In the genomic region with DNA sequence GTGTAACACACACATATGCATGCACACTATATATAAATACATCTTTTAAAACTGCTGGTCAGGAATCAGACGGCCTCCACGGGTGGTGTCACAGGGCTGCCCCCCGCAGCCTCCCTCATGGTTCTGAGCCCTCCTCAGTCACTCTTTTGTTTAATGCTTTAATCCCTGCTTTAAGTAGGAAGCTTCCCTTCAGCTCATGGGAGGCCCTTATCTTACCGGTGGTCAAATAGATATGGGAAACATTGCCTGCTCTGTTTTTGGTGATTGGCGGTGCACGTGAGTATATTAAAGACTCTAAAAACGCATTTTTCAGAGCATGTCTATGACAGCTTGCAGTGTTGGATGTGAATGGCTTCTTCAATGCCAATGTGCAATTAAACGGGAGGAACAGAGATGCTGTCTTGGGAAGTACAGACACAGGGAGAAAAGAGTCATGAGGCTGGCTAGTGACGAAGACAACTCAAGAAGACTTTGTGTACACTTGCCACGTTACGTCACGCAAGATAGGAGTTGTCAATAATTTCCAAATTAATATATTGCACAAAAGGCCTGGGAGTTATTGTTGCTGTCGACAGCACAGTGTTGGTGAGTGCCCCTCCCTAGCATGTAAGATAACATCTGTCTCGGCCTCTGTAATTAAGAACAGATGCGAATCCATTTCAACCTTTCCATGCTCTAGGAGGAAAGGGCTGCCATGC, we compare ENCODE assay signal across 22 cellular contexts. TPM values are rescaled to one million over a fixed set of nuclear protein-coding genes. Genes with fewer than 3 reads are reported as not detected.
DNase-seq lines count a peak whose midpoint lies in the region; ATAC-seq, FAIRE-seq and TF ChIP-seq lines count a peak whose summit lies in the region.
"Had no signal": no experiment of that assay in that cellular context is flagged by ENCODE, and none has a peak within 500 bp of the region (broad histone marks: within the 10 kb centered on the region; RNA-seq: fewer than 3 reads in every experiment).

No MANE protein-coding gene starts in this region.

- H3K9me3 ChIP-seq in astrocyte (ENCODE audit: insufficient read depth, low read depth, low read length) (no peaks in the 10 kb centered on the region), HepG2 (ENCODE audit: low read length) (no peaks in the 10 kb centered on the region)
- H3K9me3 ChIP-seq: esophagus muscularis mucosa, left ventricle myocardium inferior, right lobe of liver had no signal

- no peak overlapping the region for H2AFZ ChIP-seq in astrocyte (ENCODE audit: low read depth, low read length)
- H2AFZ ChIP-seq in HepG2 (ENCODE audit: low read length), result no peak overlapping the region

- no peak overlapping the region for H3K4me3 Mint-ChIP-seq in astrocyte (ENCODE audit: unreplicated experiment)
- H3K4me3 Mint-ChIP-seq: activated naive CD8-positive, alpha-beta T cell had no signal

- BruUV-seq in HepG2 (replicated peaks; lab: Mats Ljungman, UMichigan), result no TSS peak

- TF ChIP-seq POLR2A in HepG2 (IDR thresholded peaks at IDR 0.05; ENCODE audit: insufficient read depth in 1 of 2, low read depth in 2 of 2, low read length in 2 of 2), result no peak

- TF ChIP-seq CTCF in BJ (IDR thresholded peaks at IDR 0.05; ENCODE audit: insufficient read depth, low read depth, low read length) (no peak), astrocyte (IDR thresholded peaks at IDR 0.05; ENCODE audit: insufficient read depth, low read depth, low read length) (no peak), HepG2 (CRISPR knock-in tag; IDR thresholded peaks at IDR 0.05) (no peak)

- H3K4me2 ChIP-seq in astrocyte (ENCODE audit: low read length) (no peak overlapping the region), HepG2 (ENCODE audit: low read depth, low read length) (no peak overlapping the region)

- H4K20me1 ChIP-seq in astrocyte (ENCODE audit: insufficient read depth, low read length) (no peaks in the 10 kb centered on the region), HepG2 (ENCODE audit: insufficient read depth, low read length) (no peaks in the 10 kb centered on the region)

- H3K36me3 Mint-ChIP-seq in astrocyte (ENCODE audit: low read depth, unreplicated experiment), result peaks cover 5% of the 10 kb centered on the region
- H3K36me3 Mint-ChIP-seq: activated naive CD8-positive, alpha-beta T cell had no signal

- H3K79me2 ChIP-seq in astrocyte (ENCODE audit: insufficient read depth, low read length), result no peaks in the 10 kb centered on the region
- no peaks in the 10 kb centered on the region for H3K79me2 ChIP-seq in HepG2 (ENCODE audit: insufficient read depth, low read length)

- intact Hi-C loops in HepG2 (cut with micrococcal nuclease; ENCODE audit: unreplicated experiment), result no loop called here

- H3K4me3 ChIP-seq in BJ (ENCODE audit: low read depth, low read length) (no peak overlapping the region), astrocyte (ENCODE audit: insufficient read depth, low read depth, low read length) (no peak overlapping the region), HepG2 (replicated peaks in 1 of 3; ENCODE audit: insufficient read depth in 1 of 3, low read depth in 2 of 3, low read length in 3 of 3) (no peak overlapping the region)
- H3K4me3 ChIP-seq: esophagus muscularis mucosa, left ventricle myocardium inferior, right lobe of liver had no signal

- H3K27ac Mint-ChIP-seq in astrocyte (ENCODE audit: unreplicated experiment), result no peak overlapping the region
- H3K27ac Mint-ChIP-seq: activated naive CD8-positive, alpha-beta T cell had no signal

- CTCF ChIA-PET in BJ (lab: Yijun Ruan, JAX), result interaction anchor here (0.6 to 6.9 kb wide), 8 partner anchors 11 to 322 kb away, joined by 3 to 54 read pairs (median 4); no protein-coding TSS in a partner anchor
- CTCF ChIA-PET in HepG2 (lab: Yijun Ruan, JAX; ENCODE audit: low intra/inter-chr PET ratio, low total read pairs), result no interaction called here

- WGBS in HepG2 (ENCODE audit: low lambda C conversion rate), result 61% methylated on average over 15 of the region's 15 CpGs

- H3K27me3 ChIP-seq in BJ (ENCODE audit: control insufficient read depth, insufficient read depth, low read length) (no peaks in the 10 kb centered on the region), astrocyte (ENCODE audit: insufficient read depth, low read length) (peaks cover 8% of the 10 kb centered on the region), HepG2 (ENCODE audit: control insufficient read depth in 1 of 2, insufficient read depth in 2 of 2, low read length in 2 of 2) (peaks cover 6 to 42% of the 10 kb centered on the region in 2 experiments; a peak in 4 of 5 replicates)
- H3K27me3 ChIP-seq: esophagus muscularis mucosa, right lobe of liver had no signal

- H3K27ac ChIP-seq in astrocyte (ENCODE audit: low read depth, low read length) (no peak overlapping the region), HepG2 (ENCODE audit: extremely low read length, insufficient read depth, low read length) (no peak overlapping the region)
- H3K27ac ChIP-seq: esophagus muscularis mucosa, left ventricle myocardium inferior, right lobe of liver had no signal

- TF ChIP-seq EP300 in HepG2 (IDR thresholded peaks at IDR 0.05; ENCODE audit: low read depth in 2 of 2, low read length in 2 of 2) (no peak), HepG2 (CRISPR knock-in tag; IDR thresholded peaks at IDR 0.05; ENCODE audit: borderline replicate concordance) (no peak)

- no peak for ATAC-seq in HepG2
- ATAC-seq in HG03439 (IDR thresholded peaks at IDR 0.05; ENCODE audit: unreplicated experiment), result no peak
- ATAC-seq in HG02642 (IDR thresholded peaks at IDR 0.05; ENCODE audit: poor library complexity, unreplicated experiment), result no peak
- ATAC-seq: right lobe of liver had no signal

- FAIRE-seq in astrocyte (lab: Jason Lieb, UNC), result no peak
- FAIRE-seq in HepG2 (lab: Jason Lieb, UNC), result no peak
- FAIRE-seq: GM19239 had no signal

- DNase-seq in BJ (ENCODE audit: low read depth), result peak; percentile 81
- peak; percentile 19 for DNase-seq in NCI-H69 (lab: John Stamatoyannopoulos, UW)
- DNase-seq in astrocyte (ENCODE audit: low read depth), result peak; percentile 31
- no peak for DNase-seq in HepG2 (ENCODE audit: low spot score)
- DNase-seq in RPMI8226, result no peak
- DNase-seq in activated gamma-delta T cell (lab: John Stamatoyannopoulos, UW), result no peak
- DNase-seq: activated CD4-positive, alpha-beta T cell treated with anti-CD3 and anti-CD28 coated beads, Interleukin-2, amount 50 U/mL, for 1 hour; activated T-cell treated with anti-CD3 and anti-CD28 coated beads, Interleukin-2, amount 50 U/mL, for 1 hour; Calu3; left ventricle myocardium inferior; NCI-H1417; NCI-H2227 treated with DMSO at 0.1 percent for 48 hours; SIG-M5; stimulated activated CD4-positive, alpha-beta T cell treated with anti-CD3 and anti-CD28 coated beads, Interleukin-1b, Interleukin-23, amount 100 ng/mL, for 48 hours; T-helper 9 cell had no signal

- in situ Hi-C loops in HepG2 (cut with HindIII; ENCODE audit: extremely low pct_ligation_motif_present, low pct_unique_long_range_greater_than_20kb), result no loop called here

- no peak for TF ChIP-seq RAD21 in HepG2 (CRISPR knock-in tag; IDR thresholded peaks at IDR 0.05)

- peaks cover 12% of the 10 kb centered on the region for H3K9me3 Mint-ChIP-seq in astrocyte (ENCODE audit: unreplicated experiment)

- peaks cover 49% of the 10 kb centered on the region for H3K27me3 Mint-ChIP-seq in astrocyte (ENCODE audit: low read depth, unreplicated experiment)

- H3K9ac ChIP-seq in astrocyte (ENCODE audit: low read length) (no peak overlapping the region), HepG2 (ENCODE audit: insufficient read depth, low read depth, low read length) (no peak overlapping the region)

- H3K4me1 Mint-ChIP-seq in astrocyte (ENCODE audit: low read depth, unreplicated experiment), result no peaks in the 10 kb centered on the region

- POLR2A ChIA-PET in BJ (lab: Charles Lee) (no interaction called here), HepG2 (lab: Yijun Ruan, JAX) (no interaction called here)

- H3K36me3 ChIP-seq in BJ (ENCODE audit: control insufficient read depth, insufficient read depth, low read length), result no peaks in the 10 kb centered on the region; the same call in 1 of the 2 replicates
- no peaks in the 10 kb centered on the region for H3K36me3 ChIP-seq in astrocyte (ENCODE audit: insufficient read depth, low read length)
- H3K36me3 ChIP-seq in HepG2 (replicated peaks in 1 of 2; ENCODE audit: control insufficient read depth in 1 of 2, insufficient read depth in 2 of 2, low read length in 2 of 2), result no peaks in the 10 kb centered on the region
- H3K36me3 ChIP-seq: esophagus muscularis mucosa, left ventricle myocardium inferior, right lobe of liver had no signal

- H3K4me1 ChIP-seq in astrocyte (ENCODE audit: insufficient read depth, low read length) (peaks cover 4% of the 10 kb centered on the region), HepG2 (ENCODE audit: insufficient read depth, low read length) (no peaks in the 10 kb centered on the region)

RNA-seq across cellular contexts. Expression of a gene that starts 23.3 kb away (rescaled TPM):
- polyA plus RNA-seq in BJ (2011; rRNA removed) (not detected in 2 replicates), HepG2 (2011; rRNA removed) (not detected in 2 replicates)
- not detected in 2 replicates for polyA minus RNA-seq in BJ (2011; rRNA and poly(A)+ RNA removed)
- total RNA-seq in astrocyte (not detected in 2 replicates), HepG2 (2016; rRNA removed; fragmentation: Illumina TruSeq; extraction: Trizol) (not detected in 2 replicates)
- total RNA-seq in HepG2 (2016; cell fraction: cytosol; rRNA removed; fragmentation: Illumina TruSeq; extraction: Trizol; ENCODE audit: low read depth), result not detected in 2 replicates
- total RNA-seq in HepG2 (2016; cell fraction: insoluble cytoplasmic fraction; rRNA removed; fragmentation: Illumina TruSeq; extraction: Trizol), result not detected in 2 replicates
- not detected in 2 replicates for total RNA-seq in HepG2 (2016; cell fraction: membrane; rRNA removed; fragmentation: Illumina TruSeq; extraction: Trizol)
- total RNA-seq in HepG2 (2016; cell fraction: nucleus; rRNA removed; fragmentation: Illumina TruSeq; extraction: Trizol), result not detected in 2 replicates
- not detected in 2 replicates for polyA plus RNA-seq in HepG2 (2011; cell fraction: cytosol; rRNA removed)
- polyA plus RNA-seq in HepG2 (2011; cell fraction: nucleus; rRNA removed), result 0.23 TPM in 1 of 2 replicates, not detected in the other
- 0.07 and 0.16 TPM in 2 replicates for polyA plus RNA-seq in HepG2 (2012)
- not detected in 2 replicates for polyA plus RNA-seq in HepG2 (2016; cell fraction: cytosol; fragmentation: Illumina TruSeq; extraction: Trizol; ENCODE audit: low read depth)
- not detected in 2 replicates for polyA plus RNA-seq in HepG2 (2016; cell fraction: insoluble cytoplasmic fraction; fragmentation: Illumina TruSeq; extraction: Trizol; ENCODE audit: low read depth)
- polyA plus RNA-seq in HepG2 (2016; cell fraction: membrane; fragmentation: Illumina TruSeq; extraction: Trizol; ENCODE audit: low read depth), result not detected in 2 replicates
- polyA plus RNA-seq in HepG2 (2016; cell fraction: nucleus; fragmentation: Illumina TruSeq; extraction: Trizol; ENCODE audit: insufficient read depth, low read depth), result not detected in 2 replicates
- polyA minus RNA-seq in HepG2 (2011; rRNA and poly(A)+ RNA removed; ENCODE audit: low replicate concordance), result not detected in 2 replicates
- not detected in 2 replicates for polyA minus RNA-seq in HepG2 (2011; cell fraction: cytosol; rRNA and poly(A)+ RNA removed)
- not detected in 2 replicates for polyA minus RNA-seq in HepG2 (2011; cell fraction: nucleus; rRNA and poly(A)+ RNA removed)
- total RNA-seq: Calu3, osteoblast had no signal

RNA-seq across cellular contexts. Expression of a gene that starts 36.3 kb away (rescaled TPM):
- 12.5 and 19.5 TPM in 2 replicates for polyA plus RNA-seq in BJ (2011; rRNA removed)
- polyA minus RNA-seq in BJ (2011; rRNA and poly(A)+ RNA removed), result 18.8 and 22.2 TPM in 2 replicates
- total RNA-seq in astrocyte, result 1.2 and 1.9 TPM in 2 replicates
- 0.11 and 0.13 TPM in 2 replicates for total RNA-seq in HepG2 (2016; rRNA removed; fragmentation: Illumina TruSeq; extraction: Trizol)
- 0.10 TPM in 1 of 2 replicates, not detected in the other for total RNA-seq in HepG2 (2016; cell fraction: cytosol; rRNA removed; fragmentation: Illumina TruSeq; extraction: Trizol; ENCODE audit: low read depth)
- total RNA-seq in HepG2 (2016; cell fraction: insoluble cytoplasmic fraction; rRNA removed; fragmentation: Illumina TruSeq; extraction: Trizol), result 0.13 and 0.21 TPM in 2 replicates
- total RNA-seq in HepG2 (2016; cell fraction: membrane; rRNA removed; fragmentation: Illumina TruSeq; extraction: Trizol), result 0.12 and 0.21 TPM in 2 replicates
- 0.34 and 0.38 TPM in 2 replicates for total RNA-seq in HepG2 (2016; cell fraction: nucleus; rRNA removed; fragmentation: Illumina TruSeq; extraction: Trizol)
- polyA plus RNA-seq in HepG2 (2011; rRNA removed), result 0.22 and 0.61 TPM in 2 replicates
- 0.23 and 0.62 TPM in 2 replicates for polyA plus RNA-seq in HepG2 (2011; cell fraction: cytosol; rRNA removed)
- 0.55 and 0.88 TPM in 2 replicates for polyA plus RNA-seq in HepG2 (2011; cell fraction: nucleus; rRNA removed)
- 0.13 TPM in 1 of 2 replicates, not detected in the other for polyA plus RNA-seq in HepG2 (2012)
- not detected in 2 replicates for polyA plus RNA-seq in HepG2 (2016; cell fraction: cytosol; fragmentation: Illumina TruSeq; extraction: Trizol; ENCODE audit: low read depth)
- polyA plus RNA-seq in HepG2 (2016; cell fraction: insoluble cytoplasmic fraction; fragmentation: Illumina TruSeq; extraction: Trizol; ENCODE audit: low read depth), result 0.11 and 0.14 TPM in 2 replicates
- polyA plus RNA-seq in HepG2 (2016; cell fraction: membrane; fragmentation: Illumina TruSeq; extraction: Trizol; ENCODE audit: low read depth), result 0.13 TPM in 1 of 2 replicates, not detected in the other
- polyA plus RNA-seq in HepG2 (2016; cell fraction: nucleus; fragmentation: Illumina TruSeq; extraction: Trizol; ENCODE audit: insufficient read depth, low read depth), result 0.15 and 0.25 TPM in 2 replicates
- polyA minus RNA-seq in HepG2 (2011; rRNA and poly(A)+ RNA removed; ENCODE audit: low replicate concordance), result 1.6 and 10.7 TPM in 2 replicates
- polyA minus RNA-seq in HepG2 (2011; cell fraction: cytosol; rRNA and poly(A)+ RNA removed), result 0.44 TPM in 1 of 2 replicates, not detected in the other
- 0.62 and 1.4 TPM in 2 replicates for polyA minus RNA-seq in HepG2 (2011; cell fraction: nucleus; rRNA and poly(A)+ RNA removed)

RNA-seq across cellular contexts. Expression of a gene that starts 49.5 kb away (rescaled TPM):
- polyA plus RNA-seq in BJ (2011; rRNA removed) (not detected in 2 replicates), HepG2 (2011; rRNA removed) (not detected in 2 replicates)
- polyA minus RNA-seq in BJ (2011; rRNA and poly(A)+ RNA removed), result not detected in 2 replicates
- total RNA-seq in astrocyte (not detected in 2 replicates), HepG2 (2016; rRNA removed; fragmentation: Illumina TruSeq; extraction: Trizol) (not detected in 2 replicates)
- not detected in 2 replicates for total RNA-seq in HepG2 (2016; cell fraction: cytosol; rRNA removed; fragmentation: Illumina TruSeq; extraction: Trizol; ENCODE audit: low read depth)
- total RNA-seq in HepG2 (2016; cell fraction: insoluble cytoplasmic fraction; rRNA removed; fragmentation: Illumina TruSeq; extraction: Trizol), result not detected in 2 replicates
- not detected in 2 replicates for total RNA-seq in HepG2 (2016; cell fraction: membrane; rRNA removed; fragmentation: Illumina TruSeq; extraction: Trizol)
- total RNA-seq in HepG2 (2016; cell fraction: nucleus; rRNA removed; fragmentation: Illumina TruSeq; extraction: Trizol), result not detected in 2 replicates
- polyA plus RNA-seq in HepG2 (2011; cell fraction: cytosol; rRNA removed), result not detected in 2 replicates
- polyA plus RNA-seq in HepG2 (2011; cell fraction: nucleus; rRNA removed), result not detected in 2 replicates
- polyA plus RNA-seq in HepG2 (2012), result not detected in 2 replicates
- not detected in 2 replicates for polyA plus RNA-seq in HepG2 (2016; cell fraction: cytosol; fragmentation: Illumina TruSeq; extraction: Trizol; ENCODE audit: low read depth)
- not detected in 2 replicates for polyA plus RNA-seq in HepG2 (2016; cell fraction: insoluble cytoplasmic fraction; fragmentation: Illumina TruSeq; extraction: Trizol; ENCODE audit: low read depth)
- polyA plus RNA-seq in HepG2 (2016; cell fraction: membrane; fragmentation: Illumina TruSeq; extraction: Trizol; ENCODE audit: low read depth), result not detected in 2 replicates
- not detected in 2 replicates for polyA plus RNA-seq in HepG2 (2016; cell fraction: nucleus; fragmentation: Illumina TruSeq; extraction: Trizol; ENCODE audit: insufficient read depth, low read depth)
- not detected in 2 replicates for polyA minus RNA-seq in HepG2 (2011; rRNA and poly(A)+ RNA removed; ENCODE audit: low replicate concordance)
- not detected in 2 replicates for polyA minus RNA-seq in HepG2 (2011; cell fraction: cytosol; rRNA and poly(A)+ RNA removed)
- polyA minus RNA-seq in HepG2 (2011; cell fraction: nucleus; rRNA and poly(A)+ RNA removed), result not detected in 2 replicates
- total RNA-seq: Calu3, left ventricle myocardium inferior, osteoblast had no signal

Comparison
In these comparisons a context has a peak if more than half of its experiments do, and no peak if none do; other contexts are left out.
1. DNase-seq: peak in BJ (single experiment), NCI-H69 (single experiment) and astrocyte (single experiment); none in HepG2 (single experiment), RPMI8226 (single experiment) and activated gamma-delta T cell (single experiment).